1 cellular context compared by ENCODE assay signal in the genomic region with DNA sequence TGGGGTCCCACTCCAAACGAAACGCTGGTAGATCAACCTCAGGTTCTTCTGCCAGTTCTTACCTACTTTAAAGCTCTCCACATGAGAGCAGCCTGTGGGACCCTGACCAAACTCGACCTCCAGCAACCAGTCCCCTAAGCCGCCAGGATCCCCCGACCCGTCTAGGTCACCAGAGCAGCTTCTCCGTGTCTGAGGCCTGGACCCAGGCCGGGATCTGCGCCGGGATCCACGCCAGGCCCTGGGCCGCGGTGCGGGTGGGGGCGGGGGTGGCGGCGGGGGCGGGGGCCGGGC.
TF ChIP-seq lines count a peak whose summit lies in the region.

No MANE protein-coding gene starts in this region.

TF ChIP-seq in GM23338, 12 proteins besides CTCF, POLR2A, EP300 and RAD21 (continued from another document):
- no peak for TF ChIP-seq NANOG (IDR thresholded peaks at IDR 0.05; ENCODE audit: borderline replicate concordance)
- TF ChIP-seq, protein P1, sequence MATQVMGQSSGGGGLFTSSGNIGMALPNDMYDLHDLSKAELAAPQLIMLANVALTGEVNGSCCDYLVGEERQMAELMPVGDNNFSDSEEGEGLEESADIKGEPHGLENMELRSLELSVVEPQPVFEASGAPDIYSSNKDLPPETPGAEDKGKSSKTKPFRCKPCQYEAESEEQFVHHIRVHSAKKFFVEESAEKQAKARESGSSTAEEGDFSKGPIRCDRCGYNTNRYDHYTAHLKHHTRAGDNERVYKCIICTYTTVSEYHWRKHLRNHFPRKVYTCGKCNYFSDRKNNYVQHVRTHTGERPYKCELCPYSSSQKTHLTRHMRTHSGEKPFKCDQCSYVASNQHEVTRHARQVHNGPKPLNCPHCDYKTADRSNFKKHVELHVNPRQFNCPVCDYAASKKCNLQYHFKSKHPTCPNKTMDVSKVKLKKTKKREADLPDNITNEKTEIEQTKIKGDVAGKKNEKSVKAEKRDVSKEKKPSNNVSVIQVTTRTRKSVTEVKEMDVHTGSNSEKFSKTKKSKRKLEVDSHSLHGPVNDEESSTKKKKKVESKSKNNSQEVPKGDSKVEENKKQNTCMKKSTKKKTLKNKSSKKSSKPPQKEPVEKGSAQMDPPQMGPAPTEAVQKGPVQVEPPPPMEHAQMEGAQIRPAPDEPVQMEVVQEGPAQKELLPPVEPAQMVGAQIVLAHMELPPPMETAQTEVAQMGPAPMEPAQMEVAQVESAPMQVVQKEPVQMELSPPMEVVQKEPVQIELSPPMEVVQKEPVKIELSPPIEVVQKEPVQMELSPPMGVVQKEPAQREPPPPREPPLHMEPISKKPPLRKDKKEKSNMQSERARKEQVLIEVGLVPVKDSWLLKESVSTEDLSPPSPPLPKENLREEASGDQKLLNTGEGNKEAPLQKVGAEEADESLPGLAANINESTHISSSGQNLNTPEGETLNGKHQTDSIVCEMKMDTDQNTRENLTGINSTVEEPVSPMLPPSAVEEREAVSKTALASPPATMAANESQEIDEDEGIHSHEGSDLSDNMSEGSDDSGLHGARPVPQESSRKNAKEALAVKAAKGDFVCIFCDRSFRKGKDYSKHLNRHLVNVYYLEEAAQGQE (IDR thresholded peaks at IDR 0.05; ENCODE audit: unreplicated experiment) = no peak
TF ChIP-seq in GM23338: peak in this region for 0.
